13 cellular contexts compared by ENCODE assay signal in the genomic region with DNA sequence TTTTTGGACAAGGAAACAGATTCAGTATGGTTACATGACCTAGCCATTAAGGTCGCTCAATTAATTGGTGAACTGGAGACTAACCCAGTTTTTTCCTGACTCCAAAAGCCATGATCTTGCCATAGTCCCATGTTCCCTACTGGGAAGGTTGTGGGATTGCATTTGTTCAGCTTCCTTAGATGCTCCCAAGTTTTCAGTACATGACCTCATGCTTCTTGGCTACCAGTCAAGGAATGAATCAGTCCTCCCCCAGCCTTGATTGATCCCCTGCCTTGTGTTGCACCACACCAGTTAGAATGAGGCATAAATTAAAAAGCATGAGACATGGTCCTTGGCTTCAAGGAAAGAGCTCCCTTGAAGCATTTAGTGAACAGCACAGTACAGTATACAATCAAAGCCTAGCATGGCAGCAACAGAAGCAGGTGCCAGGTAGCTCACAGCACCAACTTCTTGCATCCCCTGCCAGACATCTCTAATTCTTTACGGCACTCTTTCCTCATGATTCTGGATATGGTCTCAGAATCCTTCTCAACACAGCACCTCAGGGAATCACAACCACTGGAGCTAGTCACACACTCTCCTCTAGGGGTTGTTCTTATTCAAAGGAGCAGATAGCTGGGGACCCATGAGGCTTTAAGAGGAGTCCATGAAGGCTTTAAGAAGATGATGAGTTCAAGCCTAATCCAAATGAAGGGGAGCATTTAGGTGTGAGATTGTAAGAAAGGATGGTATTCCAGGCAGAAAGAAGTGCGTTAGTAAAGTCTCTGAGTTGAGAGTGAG.
DNase-seq lines count a peak whose midpoint lies in the region; ATAC-seq, FAIRE-seq and TF ChIP-seq lines count a peak whose summit lies in the region.
"Had no signal": no experiment of that assay in that cellular context is flagged by ENCODE, and none has a peak within 500 bp of the region (broad histone marks: within the 10 kb centered on the region; RNA-seq: fewer than 3 reads in every experiment).

No MANE protein-coding gene starts in this region.

- H3K27me3 Mint-ChIP-seq in MCF 10A (ENCODE audit: insufficient read depth, unreplicated experiment), result no peaks in the 10 kb centered on the region
- H3K27me3 Mint-ChIP-seq: stimulated activated naive CD8-positive, alpha-beta T cell treated with anti-CD3 and anti-CD28 coated beads, Interleukin-15, Interleukin-2, amounts not matched to agents 100 ng/mL and 50 ng/mL, for 24 hours had no signal

- peaks cover 12% of the 10 kb centered on the region for H3K4me1 Mint-ChIP-seq in MCF 10A (ENCODE audit: insufficient read depth, unreplicated experiment)
- H3K4me1 Mint-ChIP-seq: activated naive CD4-positive, alpha-beta T cell treated with anti-CD3 and anti-CD28 coated beads, Interleukin-2, amount 50 U/mL, for 24 hours had no signal

- H3K27ac ChIP-seq in right cardiac atrium (ENCODE audit: low read length) (no peak overlapping the region), testis (no peak overlapping the region)

- intact Hi-C loops in MCF 10A (cut with micrococcal nuclease) (loop anchor here (2.0 kb wide), 1 partner anchor 80 kb away; no protein-coding TSS in a partner anchor), right cardiac atrium (cut with DNase I) (no loop called here), testis (cut with DNase I; ENCODE audit: low total_unique reads) (no loop called here)

- BruUV-seq in MCF 10A (replicated peaks; lab: Mats Ljungman, UMichigan), result no TSS peak

- CTCF ChIA-PET in MCF 10A (lab: Yijun Ruan, JAX) (interaction anchor here (0.6 to 3.3 kb wide), 10 partner anchors 15 to 952 kb away, joined by 3 to 18 read pairs (median 5); no protein-coding TSS in a partner anchor), HEK293T (lab: Yijun Ruan, JAX) (interaction anchor here (0.7 to 1.3 kb wide), 4 partner anchors 12 to 949 kb away, joined by 3 read pairs; no protein-coding TSS in a partner anchor)

- no peaks in the 10 kb centered on the region for H3K36me3 ChIP-seq in testis (ENCODE audit: low read depth, missing control alignments)

- 70% methylated on average over 3 of the region's 3 CpGs for WGBS in right cardiac atrium
- WGBS in testis, 2 donors, result 89 to 95% methylated on average over 3 of the region's 3 CpGs

- H3K27me3 ChIP-seq in right cardiac atrium (ENCODE audit: control insufficient read depth, insufficient read depth) (no peaks in the 10 kb centered on the region), testis (no peaks in the 10 kb centered on the region)

- H3K4me1 ChIP-seq in right cardiac atrium (ENCODE audit: control insufficient read depth, insufficient read depth, low read length) (no peaks in the 10 kb centered on the region), testis (no peaks in the 10 kb centered on the region)

- DNase-seq in HTR-8/SVneo (ENCODE audit: insufficient read length, low spot score), result peak; percentile 51
- peak; percentile 98 for DNase-seq in MCF 10A (ENCODE audit: unreplicated experiment)
- peak; percentile 40 to 48 (median 44) for DNase-seq in right cardiac atrium
- DNase-seq in urothelium cell line (ENCODE audit: low spot score), result peak; percentile 80
- no peak for DNase-seq in testis
- no peak for DNase-seq in HEK293T (ENCODE audit: extremely low spot score)
- DNase-seq: activated CD4-positive, alpha-beta T cell treated with anti-CD3 and anti-CD28 coated beads for 4 hours; GDM1; NCI-H1694 treated with DMSO at 0.1 percent for 48 hours; SHP77 treated with DMSO at 0.1 percent for 48 hours had no signal

- ATAC-seq in right cardiac atrium (peak; percentile 92 to 94), GM21515 (IDR thresholded peaks at IDR 0.05; ENCODE audit: unreplicated experiment) (no peak)

- FAIRE-seq in HTR-8/SVneo (lab: Jason Lieb, UNC) (no peak), urothelium cell line (lab: Jason Lieb, UNC) (no peak)

- H3K4me3 ChIP-seq in right cardiac atrium (ENCODE audit: low read length) (no peak overlapping the region), testis (no peak overlapping the region)

- H3K27ac Mint-ChIP-seq in MCF 10A (ENCODE audit: low read depth, unreplicated experiment), result no peak overlapping the region
- H3K27ac Mint-ChIP-seq: activated naive CD4-positive, alpha-beta T cell treated with anti-CD3 and anti-CD28 coated beads, Interleukin-2, amount 50 U/mL, for 24 hours; stimulated activated naive CD8-positive, alpha-beta T cell treated with anti-CD3 and anti-CD28 coated beads, Interleukin-15, Interleukin-2, amounts not matched to agents 100 ng/mL and 50 ng/mL, for 24 hours had no signal

- H3K9me3 ChIP-seq in right cardiac atrium (ENCODE audit: control insufficient read depth, low read length) (no peaks in the 10 kb centered on the region), testis (no peaks in the 10 kb centered on the region)

- POLR2A ChIA-PET in MCF 10A (lab: Yijun Ruan, JAX) (interaction anchor here (0.5 to 1.3 kb wide), 7 partner anchors 20 to 71 kb away, joined by 3 to 7 read pairs (median 3); no protein-coding TSS in a partner anchor), HEK293T (lab: Yijun Ruan, JAX) (no interaction called here)

- TF ChIP-seq CTCF in MCF 10A (IDR thresholded peaks at IDR 0.05; ENCODE audit: unreplicated experiment), result no peak
- no peak for TF ChIP-seq CTCF in testis (IDR thresholded peaks at IDR 0.05)

- TF ChIP-seq POLR2A in testis (IDR thresholded peaks at IDR 0.05), result no peak

- no peak overlapping the region for H3K4me3 Mint-ChIP-seq in MCF 10A (ENCODE audit: unreplicated experiment)
- H3K4me3 Mint-ChIP-seq: activated naive CD4-positive, alpha-beta T cell treated with anti-CD3 and anti-CD28 coated beads, Interleukin-2, amount 50 U/mL, for 24 hours; stimulated activated naive CD8-positive, alpha-beta T cell treated with anti-CD3 and anti-CD28 coated beads, Interleukin-15, Interleukin-2, amounts not matched to agents 100 ng/mL and 50 ng/mL, for 24 hours had no signal

- H3K9me3 Mint-ChIP-seq in MCF 10A (ENCODE audit: unreplicated experiment), result no peaks in the 10 kb centered on the region
- H3K9me3 Mint-ChIP-seq: activated naive CD4-positive, alpha-beta T cell treated with anti-CD3 and anti-CD28 coated beads, Interleukin-2, amount 50 U/mL, for 24 hours; stimulated activated naive CD8-positive, alpha-beta T cell treated with anti-CD3 and anti-CD28 coated beads, Interleukin-15, Interleukin-2, amounts not matched to agents 100 ng/mL and 50 ng/mL, for 24 hours had no signal

- no peaks in the 10 kb centered on the region for H3K36me3 Mint-ChIP-seq in MCF 10A (ENCODE audit: insufficient read depth, unreplicated experiment)
- H3K36me3 Mint-ChIP-seq: activated naive CD4-positive, alpha-beta T cell treated with anti-CD3 and anti-CD28 coated beads, Interleukin-2, amount 50 U/mL, for 24 hours had no signal

TF ChIP-seq in HEK293T, 16 proteins besides CTCF, POLR2A, EP300 and RAD21:
- no peak for TF ChIP-seq SP1 (IDR thresholded peaks at IDR 0.05)
- TF ChIP-seq ELF4 (IDR thresholded peaks at IDR 0.05), result no peak
- TF ChIP-seq CTBP1 (IDR thresholded peaks at IDR 0.05; ENCODE audit: borderline replicate concordance), result no peak
- TF ChIP-seq TARDBP (IDR thresholded peaks at IDR 0.05), result no peak
- no peak for TF ChIP-seq HDGF (IDR thresholded peaks at IDR 0.05; ENCODE audit: borderline replicate concordance)
- no peak for TF ChIP-seq SUZ12 (IDR thresholded peaks at IDR 0.05)
- no peak for TF ChIP-seq NFRKB (IDR thresholded peaks at IDR 0.05)
- TF ChIP-seq BHLHE40 (IDR thresholded peaks at IDR 0.05; ENCODE audit: borderline replicate concordance), result no peak
- no peak for TF ChIP-seq L3MBTL2 (conservative IDR thresholded peaks at IDR 0.05)
- TF ChIP-seq PKNOX1 (IDR thresholded peaks at IDR 0.05), result no peak
- no peak for TF ChIP-seq FOXM1 (IDR thresholded peaks at IDR 0.05; ENCODE audit: borderline replicate concordance)

Comparison
In these comparisons a context has a peak if more than half of its experiments do, and no peak if none do; other contexts are left out.
1. DNase-seq: peak in HTR-8/SVneo (single experiment), MCF 10A (single experiment), right cardiac atrium (3 of 3) and urothelium cell line (single experiment); none in testis (single experiment) and HEK293T (single experiment).